ENCODE assay signal across 15 cellular contexts in genomic region chr19:48616041-48616436, GRCh38. TPM values are rescaled to one million over a fixed set of nuclear protein-coding genes. Genes with fewer than 3 reads are reported as not detected.
DNase-seq lines count a peak whose midpoint lies in the region; ATAC-seq and TF ChIP-seq lines count a peak whose summit lies in the region.
"Had no signal": no experiment of that assay in that cellular context is flagged by ENCODE, and none has a peak within 500 bp of the region (broad histone marks: within the 10 kb centered on the region; RNA-seq: fewer than 3 reads in every experiment).

No MANE protein-coding gene starts in this region.

- POLR2A ChIA-PET in activated CD8-positive, alpha-beta T cell treated with anti-CD3 and anti-CD28 coated beads, Interleukin-2, amount 10 ng/mL, durations not matched to agents 7 days and 5 days (lab: Charles Lee), result interaction anchor here (0.7 to 1.2 kb wide), 2 partner anchors 8 to 12 kb away, joined by 3 read pairs; no protein-coding TSS in a partner anchor

- no peak for TF ChIP-seq CTCF in left ventricle myocardium inferior (IDR thresholded peaks at IDR 0.05; ENCODE audit: borderline replicate concordance)
- no peak for TF ChIP-seq CTCF in upper lobe of left lung (IDR thresholded peaks at IDR 0.05)

- H3K27me3 Mint-ChIP-seq in activated CD8-positive, alpha-beta T cell treated with anti-CD3 and anti-CD28 coated beads, Interleukin-2, amount 10 ng/mL, durations not matched to agents 7 days and 5 days (ENCODE audit: low read depth), result no peaks in the 10 kb centered on the region
- H3K27me3 Mint-ChIP-seq in memory B cell, result no peaks in the 10 kb centered on the region

- H3K4me3 Mint-ChIP-seq in activated CD8-positive, alpha-beta T cell treated with anti-CD3 and anti-CD28 coated beads, Interleukin-2, amount 10 ng/mL, durations not matched to agents 7 days and 5 days, result peak overlapping the region; percentile 97
- peak overlapping the region; percentile 44 for H3K4me3 Mint-ChIP-seq in memory B cell

- no peaks in the 10 kb centered on the region for H3K9me3 Mint-ChIP-seq in activated CD8-positive, alpha-beta T cell treated with anti-CD3 and anti-CD28 coated beads, Interleukin-2, amount 10 ng/mL, durations not matched to agents 7 days and 5 days (ENCODE audit: insufficient read depth)
- no peaks in the 10 kb centered on the region for H3K9me3 Mint-ChIP-seq in memory B cell

- H3K27me3 ChIP-seq in left ventricle myocardium inferior (ENCODE audit: low read depth) (no peaks in the 10 kb centered on the region), upper lobe of left lung (no peaks in the 10 kb centered on the region)
- H3K27me3 ChIP-seq: cardiac muscle cell, gastrocnemius medialis had no signal

- peak overlapping the region; percentile 16 for H3K27ac Mint-ChIP-seq in activated CD8-positive, alpha-beta T cell treated with anti-CD3 and anti-CD28 coated beads, Interleukin-2, amount 10 ng/mL, durations not matched to agents 7 days and 5 days
- peak overlapping the region; percentile 72 for H3K27ac Mint-ChIP-seq in memory B cell

- peaks cover 35% of the 10 kb centered on the region for H3K36me3 ChIP-seq in left ventricle myocardium inferior
- H3K36me3 ChIP-seq in upper lobe of left lung, result peaks cover 15 to 34% (median 28%) of the 10 kb centered on the region in 4 donors

- H3K4me3 ChIP-seq in left ventricle myocardium inferior, result no peak overlapping the region
- H3K4me3 ChIP-seq in upper lobe of left lung, result peak overlapping the region in 1 of 4 donors; percentile 88
- H3K4me3 ChIP-seq: cardiac muscle cell, gastrocnemius medialis had no signal

- peaks cover 29% of the 10 kb centered on the region for H3K4me1 Mint-ChIP-seq in activated CD8-positive, alpha-beta T cell treated with anti-CD3 and anti-CD28 coated beads, Interleukin-2, amount 10 ng/mL, durations not matched to agents 7 days and 5 days (ENCODE audit: low read depth)
- peaks cover 21% of the 10 kb centered on the region for H3K4me1 Mint-ChIP-seq in memory B cell

- H3K9me3 ChIP-seq in left ventricle myocardium inferior (replicated peaks) (no peaks in the 10 kb centered on the region), upper lobe of left lung (no peaks in the 10 kb centered on the region)
- H3K9me3 ChIP-seq: gastrocnemius medialis had no signal

- peaks cover 61% of the 10 kb centered on the region for H3K4me1 ChIP-seq in left ventricle myocardium inferior
- peaks cover 33 to 62% (median 43%) of the 10 kb centered on the region in 4 donors for H3K4me1 ChIP-seq in upper lobe of left lung

- DNase-seq in Right ventricle myocardium inferior (ENCODE audit: missing footprints), result peak; percentile 56
- DNase-seq in left ventricle myocardium inferior, result no peak
- DNase-seq in activated CD8-positive, alpha-beta T cell treated with anti-CD3 and anti-CD28 coated beads, Interleukin-2, amount 10 ng/mL, durations not matched to agents 7 days and 5 days, result peak; percentile 21
- no peak for DNase-seq in memory B cell (ENCODE audit: low spot score in 2 of 2)
- peak in 1 of 2 donors; percentile 82 for DNase-seq in upper lobe of left lung
- no peak for DNase-seq in RKO (ENCODE audit: low spot score)
- DNase-seq in activated gamma-delta T cell (lab: John Stamatoyannopoulos, UW), result no peak
- DNase-seq: activated CD4-positive, alpha-beta T cell treated with anti-CD3 and anti-CD28 coated beads for 4 hours; C1 segment of cervical spinal cord; gastrocnemius medialis; NCI-H1436 had no signal

- peaks cover 52% of the 10 kb centered on the region for H3K36me3 Mint-ChIP-seq in activated CD8-positive, alpha-beta T cell treated with anti-CD3 and anti-CD28 coated beads, Interleukin-2, amount 10 ng/mL, durations not matched to agents 7 days and 5 days (ENCODE audit: low read depth)
- H3K36me3 Mint-ChIP-seq in memory B cell, result peaks cover 13% of the 10 kb centered on the region

- ATAC-seq in Right ventricle myocardium inferior (no peak), memory B cell (ENCODE audit: low read depth) (no peak), upper lobe of left lung (ENCODE audit: low FRiP score in 2 of 2) (no peak), HG02623 (IDR thresholded peaks at IDR 0.05; ENCODE audit: unreplicated experiment) (no peak)
- ATAC-seq in activated CD8-positive, alpha-beta T cell treated with anti-CD3 and anti-CD28 coated beads, Interleukin-2, amount 10 ng/mL, durations not matched to agents 7 days and 5 days, result no peak
- ATAC-seq: gastrocnemius medialis had no signal

- TF ChIP-seq POLR2A in upper lobe of left lung (IDR thresholded peaks at IDR 0.05), result no peak

- CTCF ChIA-PET in activated CD8-positive, alpha-beta T cell treated with anti-CD3 and anti-CD28 coated beads, Interleukin-2, amount 10 ng/mL, durations not matched to agents 7 days and 5 days (lab: Charles Lee), result interaction anchor here (1.0 to 1.3 kb wide), 2 partner anchors 30 to 109 kb away, joined by 3 to 4 read pairs; partner anchors contain the start of gene CA11

- intact Hi-C loops in Right ventricle myocardium inferior (cut with DNase I), result no loop called here
- intact Hi-C loops in left ventricle myocardium inferior (cut with micrococcal nuclease), result no loop called here

- no peak for TF ChIP-seq EP300 in upper lobe of left lung (IDR thresholded peaks at IDR 0.05)

- WGBS in upper lobe of left lung, 2 donors, result 92% methylated on average over 16 of the region's 16 CpGs; no CpG with 5 or more reads in 1 of the 2 donors

- no peak overlapping the region for H3K27ac ChIP-seq in left ventricle myocardium inferior (replicated peaks)
- peak overlapping the region; percentile 82 to 94 (median 88) for H3K27ac ChIP-seq in upper lobe of left lung
- H3K27ac ChIP-seq: cardiac muscle cell had no signal

RNA-seq across cellular contexts. Expression of gene FAM83E, which starts 1.2 kb away (rescaled TPM):
- total RNA-seq in Right ventricle myocardium inferior (not detected), left ventricle myocardium inferior (not detected), upper lobe of left lung (10 to 100 TPM; 24.0 to 87.3 (median 43.3) TPM)
- 1 to 10 TPM; 1.7 to 2.3 TPM for total RNA-seq in activated CD8-positive, alpha-beta T cell treated with anti-CD3 and anti-CD28 coated beads, Interleukin-2, amount 10 ng/mL, durations not matched to agents 7 days and 5 days
- total RNA-seq: temporal lobe had no signal

RNA-seq across cellular contexts. Expression of gene RPL18, which starts 2.9 kb away (rescaled TPM):
- total RNA-seq in Right ventricle myocardium inferior (604 TPM), left ventricle myocardium inferior (530 TPM), upper lobe of left lung (1,000 to 10,000 TPM in 5 of 6 donors, 100 to 1,000 TPM in 1; 950 to 1,930 (median 1,443) TPM)
- 1,000 to 10,000 TPM; 1,371 to 1,433 TPM for total RNA-seq in activated CD8-positive, alpha-beta T cell treated with anti-CD3 and anti-CD28 coated beads, Interleukin-2, amount 10 ng/mL, durations not matched to agents 7 days and 5 days

RNA-seq across cellular contexts. Expression of gene SPHK2, which starts 3.3 kb away (rescaled TPM):
- total RNA-seq in Right ventricle myocardium inferior (7.2 TPM), left ventricle myocardium inferior (8.0 TPM), upper lobe of left lung (10 to 100 TPM in 5 of 6 donors, 1 to 10 TPM in 1; 9.1 to 50.3 (median 26.8) TPM)
- total RNA-seq in activated CD8-positive, alpha-beta T cell treated with anti-CD3 and anti-CD28 coated beads, Interleukin-2, amount 10 ng/mL, durations not matched to agents 7 days and 5 days, result 10 to 100 TPM; 33.0 to 33.1 TPM

RNA-seq across cellular contexts. Expression of gene SPACA4, which starts 9.5 kb away (rescaled TPM):
- not detected for total RNA-seq in Right ventricle myocardium inferior
- total RNA-seq in left ventricle myocardium inferior, result not detected
- not detected for total RNA-seq in activated CD8-positive, alpha-beta T cell treated with anti-CD3 and anti-CD28 coated beads, Interleukin-2, amount 10 ng/mL, durations not matched to agents 7 days and 5 days
- under 1 TPM in 1 of 6 donors, not detected in 5; 0.27 TPM for total RNA-seq in upper lobe of left lung
- total RNA-seq: cardiac muscle cell, gastrocnemius medialis, mononuclear cell, temporal lobe had no signal

RNA-seq across cellular contexts. Expression of gene DBP, which starts 21.1 kb away (rescaled TPM):
- total RNA-seq in Right ventricle myocardium inferior, result 15.2 TPM
- 7.9 TPM for total RNA-seq in left ventricle myocardium inferior
- total RNA-seq in activated CD8-positive, alpha-beta T cell treated with anti-CD3 and anti-CD28 coated beads, Interleukin-2, amount 10 ng/mL, durations not matched to agents 7 days and 5 days, result 10 to 100 TPM; 17.3 to 18.3 TPM
- 10 to 100 TPM in 3 of 6 donors, 1 to 10 TPM in 3; 5.2 to 25.4 (median 10.0) TPM for total RNA-seq in upper lobe of left lung

Comparison
In these comparisons a context has a peak if more than half of its experiments do, and no peak if none do; other contexts are left out.
1. DNase-seq: peak in Right ventricle myocardium inferior (single experiment) and activated CD8-positive, alpha-beta T cell treated with anti-CD3 and anti-CD28 coated beads, Interleukin-2, amount 10 ng/mL, durations not matched to agents 7 days and 5 days (single experiment); none in left ventricle myocardium inferior (single experiment), memory B cell (0 of 2), RKO (single experiment) and activated gamma-delta T cell (single experiment).
2. RNA of gene FAM83E, which starts 1.2 kb away (total RNA-seq): 24.0 to 87.3 TPM in upper lobe of left lung; 1.7 to 2.3 TPM in activated CD8-positive, alpha-beta T cell treated with anti-CD3 and anti-CD28 coated beads, Interleukin-2, amount 10 ng/mL, durations not matched to agents 7 days and 5 days, not detected in left ventricle myocardium inferior (single experiment) and not detected in Right ventricle myocardium inferior (single experiment); every median in the first group is over 4 times any median in the second.